8 cellular contexts compared by ENCODE assay signal in the genomic region with DNA sequence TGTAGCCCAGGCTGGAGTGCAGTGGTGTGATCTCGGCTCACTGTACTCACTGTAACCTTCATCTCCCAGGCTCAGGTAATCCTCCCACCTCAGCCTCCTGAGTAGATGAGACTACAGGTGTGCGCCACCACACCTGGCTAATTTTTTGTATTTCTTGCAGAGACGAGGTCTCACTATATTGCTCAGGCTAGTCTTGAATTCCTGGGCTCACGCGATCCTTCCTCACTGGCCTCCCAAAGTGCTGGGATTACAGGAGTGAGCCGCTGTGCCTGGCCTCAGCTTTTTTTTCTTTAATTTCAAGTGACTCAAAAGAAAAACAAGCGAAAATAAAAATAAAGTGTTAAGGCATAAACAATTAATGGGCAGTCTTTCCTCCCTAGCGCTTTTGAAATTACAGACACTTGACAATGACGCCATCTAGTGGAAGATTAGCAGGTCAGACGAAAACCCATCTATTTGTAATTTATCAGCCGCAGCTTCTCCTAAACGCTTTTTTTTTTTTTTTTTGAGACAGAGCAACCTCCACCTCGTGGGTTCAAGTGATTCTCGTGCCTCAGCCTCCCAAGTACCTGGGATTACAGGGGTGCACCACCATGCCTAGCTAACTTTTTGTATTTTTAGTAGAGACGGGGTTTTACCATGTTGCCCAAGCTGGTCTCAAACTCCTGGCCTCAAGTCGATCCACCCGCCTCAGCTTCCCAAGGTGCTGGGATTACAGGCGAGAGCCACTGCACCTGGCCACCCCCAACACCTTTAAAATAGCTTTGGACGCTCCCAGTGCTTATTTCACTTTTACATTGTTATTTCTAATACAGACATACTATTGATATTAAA. TPM values are rescaled to one million over a fixed set of nuclear protein-coding genes. Genes with fewer than 3 reads are reported as not detected.
DNase-seq lines count a peak whose midpoint lies in the region; ATAC-seq and TF ChIP-seq lines count a peak whose summit lies in the region.

No MANE protein-coding gene starts in this region.

- intact Hi-C loops in left cardiac atrium (cut with DNase I) (loop anchor here (5.0 kb wide), 2 partner anchors 96 to 111 kb away; no protein-coding TSS in a partner anchor), sigmoid colon (cut with DNase I) (loop anchor here (5.0 kb wide), 1 partner anchor 96 kb away; no protein-coding TSS in a partner anchor)

- 31 to 39% methylated on average over 19 of the region's 19 CpGs for whole genome bisulfite sequencing in sigmoid colon, 2 donors

- H3K4me1 Mint-ChIP-seq in activated T-helper 17 cell treated with anti-CD3 and anti-CD28 coated beads, Interleukin-2, amount 50 U/mL, for 72 hours: no peaks in the 10 kb centered on the region

- no peaks in the 10 kb centered on the region for H3K9me3 Mint-ChIP-seq in activated T-helper 17 cell treated with anti-CD3 and anti-CD28 coated beads, Interleukin-2, amount 50 U/mL, for 72 hours

- DNase-seq in AG20443 (ENCODE audit: low spot score): peak; percentile 75
- DNase-seq in GM20000 (ENCODE audit: low spot score): peak; percentile 60
- peak; percentile 78 for DNase-seq in NCI-H2227 treated with DMSO at 0.1 percent for 48 hours (lab: John Stamatoyannopoulos, UW)
- DNase-seq in left cardiac atrium: no peak
- DNase-seq in sigmoid colon: peak; percentile 41
- DNase-seq in occipital lobe (lab: John Stamatoyannopoulos, UW): no peak

- H3K36me3 ChIP-seq in sigmoid colon: no peaks in the 10 kb centered on the region

- no peak overlapping the region for H3K4me3 Mint-ChIP-seq in activated T-helper 17 cell treated with anti-CD3 and anti-CD28 coated beads, Interleukin-2, amount 50 U/mL, for 72 hours

- H3K4me1 ChIP-seq in sigmoid colon: peaks cover 0 to 12% (median 3%) of the 10 kb centered on the region in 4 donors

- no peaks in the 10 kb centered on the region for H3K36me3 Mint-ChIP-seq in activated T-helper 17 cell treated with anti-CD3 and anti-CD28 coated beads, Interleukin-2, amount 50 U/mL, for 72 hours (ENCODE audit: low read depth)

- H3K27ac Mint-ChIP-seq in activated T-helper 17 cell treated with anti-CD3 and anti-CD28 coated beads, Interleukin-2, amount 50 U/mL, for 72 hours: no peak overlapping the region

- no peak for TF ChIP-seq POLR2A in sigmoid colon (IDR thresholded peaks at IDR 0.05)

- peak; percentile 39 for ATAC-seq in activated T-helper 17 cell treated with anti-CD3 and anti-CD28 coated beads, Interleukin-2, amount 50 U/mL, for 72 hours (replicated peaks)
- peak; percentile 62 for ATAC-seq in left cardiac atrium
- no peak for ATAC-seq in HG02884 (IDR thresholded peaks at IDR 0.05; ENCODE audit: unreplicated experiment)

- TF ChIP-seq EP300 in sigmoid colon (IDR thresholded peaks at IDR 0.05): no peak

- no peak overlapping the region for H3K4me3 ChIP-seq in sigmoid colon

- no peaks in the 10 kb centered on the region for H3K27me3 Mint-ChIP-seq in activated T-helper 17 cell treated with anti-CD3 and anti-CD28 coated beads, Interleukin-2, amount 50 U/mL, for 72 hours

- no peaks in the 10 kb centered on the region for H3K27me3 ChIP-seq in sigmoid colon

- no peaks in the 10 kb centered on the region for H3K9me3 ChIP-seq in sigmoid colon

- H3K27ac ChIP-seq in sigmoid colon: no peak overlapping the region

- TF ChIP-seq CTCF in GM20000 (IDR thresholded peaks at IDR 0.05; ENCODE audit: extremely low read depth, missing control alignments) (peak; percentile 18), sigmoid colon (IDR thresholded peaks at IDR 0.05) (peak; percentile 18 to 75 (median 54))

RNA-seq across cellular contexts. Expression of a gene that starts 28.1 kb away (rescaled TPM):
- total RNA-seq in activated T-helper 17 cell treated with anti-CD3 and anti-CD28 coated beads, Interleukin-2, amount 50 U/mL, for 72 hours: under 1 TPM; 0.09 to 0.19 TPM
- total RNA-seq in left cardiac atrium (100 to 1,000 TPM; 147 to 297 TPM), sigmoid colon (10 to 100 TPM; 36.0 to 60.9 (median 44.3) TPM), occipital lobe (7.2 TPM)
- polyA plus RNA-seq in sigmoid colon: 10 to 100 TPM in 1 of 3 donors, 1 to 10 TPM in 2; 3.6 to 39.0 (median 4.9) TPM

RNA-seq across cellular contexts. Expression of a gene that starts 30.2 kb away (rescaled TPM):
- total RNA-seq in activated T-helper 17 cell treated with anti-CD3 and anti-CD28 coated beads, Interleukin-2, amount 50 U/mL, for 72 hours: not detected
- 10 to 100 TPM in 1 of 2 donors, 1 to 10 TPM in 1; 5.0 to 13.7 TPM for total RNA-seq in left cardiac atrium
- 1 to 10 TPM; 1.8 to 6.5 (median 3.1) TPM for total RNA-seq in sigmoid colon
- polyA plus RNA-seq in sigmoid colon: 1 to 10 TPM; 4.4 to 7.8 (median 6.6) TPM
- 2.2 TPM for total RNA-seq in occipital lobe

Comparison
In these comparisons a context has a peak if more than half of its experiments do, and no peak if none do; other contexts are left out.
1. DNase-seq: peak in AG20443 (single experiment), GM20000 (single experiment), NCI-H2227 treated with DMSO at 0.1 percent for 48 hours (single experiment) and sigmoid colon (single experiment); none in left cardiac atrium (single experiment) and occipital lobe (single experiment).